In genomic region chr5:67561145-67561932, GRCh38 we compare ENCODE assay signal across 13 cellular contexts.
"Had no signal": no experiment of that assay in that cellular context is flagged by ENCODE, and none has a peak within 500 bp of the region (broad histone marks: within the 10 kb centered on the region; RNA-seq: fewer than 3 reads in every experiment).

No MANE protein-coding gene starts in this region.

- DNase-seq: activated CD4-positive, alpha-beta T cell treated with anti-CD3 and anti-CD28 coated beads, Interleukin-2, amount 50 U/mL, for 4 hours; activated CD4-positive, CD25-positive, alpha-beta regulatory T cell treated with anti-CD3 and anti-CD28 coated beads, Interleukin-2, amount 50 U/mL, for 72 hours; activated CD8-positive, alpha-beta memory T cell treated with anti-CD3 and anti-CD28 coated beads, Interleukin-2, amount 10 ng/mL, durations not matched to agents 7 days and 5 days; activated effector memory CD4-positive, alpha-beta T cell treated with Interleukin-2 at 50 U/mL for 16 hours; activated T-cell treated with anti-CD3 and anti-CD28 coated beads, Interleukin-2, amount 50 U/mL, for 24 hours; amniotic stem cell; dermis blood vessel endothelial cell; gastrocnemius medialis; islet precursor cell; psoas muscle; stomach had no signal

- H3K9me3 ChIP-seq: gastrocnemius medialis had no signal

- H3K27me3 ChIP-seq: gastrocnemius medialis, stomach had no signal

- H3K4me1 ChIP-seq: gastrocnemius medialis, psoas muscle, stomach had no signal

- ATAC-seq: activated CD8-positive, alpha-beta memory T cell treated with anti-CD3 and anti-CD28 coated beads, Interleukin-2, amount 10 ng/mL, durations not matched to agents 7 days and 5 days; activated naive CD4-positive, alpha-beta T cell treated with anti-CD3 and anti-CD28 coated beads, Interleukin-2, amount 50 U/mL, for 72 hours; psoas muscle had no signal

- H3K36me3 ChIP-seq: gastrocnemius medialis, stomach had no signal

- H3K4me3 ChIP-seq: gastrocnemius medialis, psoas muscle, skin epidermis, stomach had no signal
